Comparison of ENCODE assay signal across 18 cellular contexts in genomic region chr9:36963356-36963755, GRCh38.
"Had no signal": no experiment of that assay in that cellular context is flagged by ENCODE, and none has a peak within 500 bp of the region (broad histone marks: within the 10 kb centered on the region; RNA-seq: fewer than 3 reads in every experiment).

No MANE protein-coding gene starts in this region.

- H3K4me1 ChIP-seq: colonic mucosa, right lobe of liver had no signal

- H3K36me3 Mint-ChIP-seq: natural killer cell treated with Interleukin-12 subunit alpha and Interleukin-12 subunit beta and Interleukin-15 and Interleukin-18, amount 100 ng/mL, for 72 hours had no signal

- H3K9me3 Mint-ChIP-seq: natural killer cell treated with Interleukin-12 subunit alpha and Interleukin-12 subunit beta and Interleukin-15 and Interleukin-18, amount 100 ng/mL, for 72 hours had no signal

- H3K27ac Mint-ChIP-seq: natural killer cell treated with Interleukin-12 subunit alpha and Interleukin-12 subunit beta and Interleukin-15 and Interleukin-18, amount 100 ng/mL, for 72 hours; progenitor cell of endocrine pancreas had no signal

- H3K4me3 Mint-ChIP-seq: natural killer cell treated with Interleukin-12 subunit alpha and Interleukin-12 subunit beta and Interleukin-15 and Interleukin-18, amount 100 ng/mL, for 72 hours had no signal

- H3K9me3 ChIP-seq: colonic mucosa, heart right ventricle, neutrophil, right lobe of liver, stomach, thoracic aorta, transverse colon had no signal

- H3K4me3 ChIP-seq: colonic mucosa, heart right ventricle, right lobe of liver, stomach, thoracic aorta, transverse colon had no signal

- H3K36me3 ChIP-seq: colonic mucosa, heart right ventricle, neutrophil, right lobe of liver, stomach, thoracic aorta, transverse colon had no signal

- H3K27me3 ChIP-seq: colonic mucosa, right lobe of liver had no signal

- H3K27ac ChIP-seq: colonic mucosa, heart right ventricle, neutrophil, right lobe of liver, stomach, thoracic aorta, transverse colon had no signal

- ATAC-seq: esophagus mucosa, heart right ventricle, left lobe of liver, right lobe of liver had no signal

- DNase-seq: caudate nucleus; colonic mucosa; effector CD8-positive, alpha-beta T cell; heart right ventricle; hypothalamus; mammary epithelial cell; stimulated activated CD4-positive, alpha-beta T cell treated with anti-CD3 and anti-CD28 coated beads, Interleukin-4, amount 100 ng/mL, for 24 hours; stimulated activated naive CD4-positive, alpha-beta T cell; stomach; substantia nigra; transverse colon had no signal
